In the genomic region with DNA sequence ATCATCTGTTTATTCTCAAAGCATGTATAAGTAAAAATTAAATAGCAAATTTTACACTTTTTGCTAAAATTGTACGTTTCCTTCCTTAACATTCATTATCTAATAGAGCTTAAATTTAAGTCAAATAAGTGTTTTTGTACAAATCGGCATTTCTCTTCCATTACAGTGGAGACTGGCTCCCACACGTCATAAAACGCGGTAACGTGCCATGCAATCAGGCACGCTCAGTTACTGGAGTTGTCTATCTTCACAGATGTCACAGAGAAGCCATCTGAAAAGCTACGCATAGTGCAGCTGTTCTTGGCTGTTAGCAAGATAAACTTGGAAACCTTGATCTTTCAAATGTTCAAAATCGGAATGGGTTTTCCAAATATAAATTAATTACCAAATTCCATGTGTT, we compare ENCODE assay signal across 1 cellular context.
TF ChIP-seq lines count a peak whose summit lies in the region.

No MANE protein-coding gene starts in this region.

TF ChIP-seq in GM23338, 12 proteins besides CTCF, POLR2A, EP300 and RAD21 (continued from another document):
- TF ChIP-seq POLR2AphosphoS5 (IDR thresholded peaks at IDR 0.05; ENCODE audit: low read depth) (no peak), EZH2phosphoT487 (IDR thresholded peaks at IDR 0.05; ENCODE audit: unreplicated experiment) (no peak), CREB1 (CRISPR knock-in tag; IDR thresholded peaks at IDR 0.05; ENCODE audit: low read depth) (no peak), NANOG (IDR thresholded peaks at IDR 0.05; ENCODE audit: borderline replicate concordance) (no peak), EZH2 (IDR thresholded peaks at IDR 0.05; ENCODE audit: low read depth, unreplicated experiment) (no peak), JUNB (IDR thresholded peaks at IDR 0.05; ENCODE audit: unreplicated experiment) (no peak)
- TF ChIP-seq, protein P1, sequence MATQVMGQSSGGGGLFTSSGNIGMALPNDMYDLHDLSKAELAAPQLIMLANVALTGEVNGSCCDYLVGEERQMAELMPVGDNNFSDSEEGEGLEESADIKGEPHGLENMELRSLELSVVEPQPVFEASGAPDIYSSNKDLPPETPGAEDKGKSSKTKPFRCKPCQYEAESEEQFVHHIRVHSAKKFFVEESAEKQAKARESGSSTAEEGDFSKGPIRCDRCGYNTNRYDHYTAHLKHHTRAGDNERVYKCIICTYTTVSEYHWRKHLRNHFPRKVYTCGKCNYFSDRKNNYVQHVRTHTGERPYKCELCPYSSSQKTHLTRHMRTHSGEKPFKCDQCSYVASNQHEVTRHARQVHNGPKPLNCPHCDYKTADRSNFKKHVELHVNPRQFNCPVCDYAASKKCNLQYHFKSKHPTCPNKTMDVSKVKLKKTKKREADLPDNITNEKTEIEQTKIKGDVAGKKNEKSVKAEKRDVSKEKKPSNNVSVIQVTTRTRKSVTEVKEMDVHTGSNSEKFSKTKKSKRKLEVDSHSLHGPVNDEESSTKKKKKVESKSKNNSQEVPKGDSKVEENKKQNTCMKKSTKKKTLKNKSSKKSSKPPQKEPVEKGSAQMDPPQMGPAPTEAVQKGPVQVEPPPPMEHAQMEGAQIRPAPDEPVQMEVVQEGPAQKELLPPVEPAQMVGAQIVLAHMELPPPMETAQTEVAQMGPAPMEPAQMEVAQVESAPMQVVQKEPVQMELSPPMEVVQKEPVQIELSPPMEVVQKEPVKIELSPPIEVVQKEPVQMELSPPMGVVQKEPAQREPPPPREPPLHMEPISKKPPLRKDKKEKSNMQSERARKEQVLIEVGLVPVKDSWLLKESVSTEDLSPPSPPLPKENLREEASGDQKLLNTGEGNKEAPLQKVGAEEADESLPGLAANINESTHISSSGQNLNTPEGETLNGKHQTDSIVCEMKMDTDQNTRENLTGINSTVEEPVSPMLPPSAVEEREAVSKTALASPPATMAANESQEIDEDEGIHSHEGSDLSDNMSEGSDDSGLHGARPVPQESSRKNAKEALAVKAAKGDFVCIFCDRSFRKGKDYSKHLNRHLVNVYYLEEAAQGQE (IDR thresholded peaks at IDR 0.05; ENCODE audit: unreplicated experiment): no peak
- TF ChIP-seq, protein P2, sequence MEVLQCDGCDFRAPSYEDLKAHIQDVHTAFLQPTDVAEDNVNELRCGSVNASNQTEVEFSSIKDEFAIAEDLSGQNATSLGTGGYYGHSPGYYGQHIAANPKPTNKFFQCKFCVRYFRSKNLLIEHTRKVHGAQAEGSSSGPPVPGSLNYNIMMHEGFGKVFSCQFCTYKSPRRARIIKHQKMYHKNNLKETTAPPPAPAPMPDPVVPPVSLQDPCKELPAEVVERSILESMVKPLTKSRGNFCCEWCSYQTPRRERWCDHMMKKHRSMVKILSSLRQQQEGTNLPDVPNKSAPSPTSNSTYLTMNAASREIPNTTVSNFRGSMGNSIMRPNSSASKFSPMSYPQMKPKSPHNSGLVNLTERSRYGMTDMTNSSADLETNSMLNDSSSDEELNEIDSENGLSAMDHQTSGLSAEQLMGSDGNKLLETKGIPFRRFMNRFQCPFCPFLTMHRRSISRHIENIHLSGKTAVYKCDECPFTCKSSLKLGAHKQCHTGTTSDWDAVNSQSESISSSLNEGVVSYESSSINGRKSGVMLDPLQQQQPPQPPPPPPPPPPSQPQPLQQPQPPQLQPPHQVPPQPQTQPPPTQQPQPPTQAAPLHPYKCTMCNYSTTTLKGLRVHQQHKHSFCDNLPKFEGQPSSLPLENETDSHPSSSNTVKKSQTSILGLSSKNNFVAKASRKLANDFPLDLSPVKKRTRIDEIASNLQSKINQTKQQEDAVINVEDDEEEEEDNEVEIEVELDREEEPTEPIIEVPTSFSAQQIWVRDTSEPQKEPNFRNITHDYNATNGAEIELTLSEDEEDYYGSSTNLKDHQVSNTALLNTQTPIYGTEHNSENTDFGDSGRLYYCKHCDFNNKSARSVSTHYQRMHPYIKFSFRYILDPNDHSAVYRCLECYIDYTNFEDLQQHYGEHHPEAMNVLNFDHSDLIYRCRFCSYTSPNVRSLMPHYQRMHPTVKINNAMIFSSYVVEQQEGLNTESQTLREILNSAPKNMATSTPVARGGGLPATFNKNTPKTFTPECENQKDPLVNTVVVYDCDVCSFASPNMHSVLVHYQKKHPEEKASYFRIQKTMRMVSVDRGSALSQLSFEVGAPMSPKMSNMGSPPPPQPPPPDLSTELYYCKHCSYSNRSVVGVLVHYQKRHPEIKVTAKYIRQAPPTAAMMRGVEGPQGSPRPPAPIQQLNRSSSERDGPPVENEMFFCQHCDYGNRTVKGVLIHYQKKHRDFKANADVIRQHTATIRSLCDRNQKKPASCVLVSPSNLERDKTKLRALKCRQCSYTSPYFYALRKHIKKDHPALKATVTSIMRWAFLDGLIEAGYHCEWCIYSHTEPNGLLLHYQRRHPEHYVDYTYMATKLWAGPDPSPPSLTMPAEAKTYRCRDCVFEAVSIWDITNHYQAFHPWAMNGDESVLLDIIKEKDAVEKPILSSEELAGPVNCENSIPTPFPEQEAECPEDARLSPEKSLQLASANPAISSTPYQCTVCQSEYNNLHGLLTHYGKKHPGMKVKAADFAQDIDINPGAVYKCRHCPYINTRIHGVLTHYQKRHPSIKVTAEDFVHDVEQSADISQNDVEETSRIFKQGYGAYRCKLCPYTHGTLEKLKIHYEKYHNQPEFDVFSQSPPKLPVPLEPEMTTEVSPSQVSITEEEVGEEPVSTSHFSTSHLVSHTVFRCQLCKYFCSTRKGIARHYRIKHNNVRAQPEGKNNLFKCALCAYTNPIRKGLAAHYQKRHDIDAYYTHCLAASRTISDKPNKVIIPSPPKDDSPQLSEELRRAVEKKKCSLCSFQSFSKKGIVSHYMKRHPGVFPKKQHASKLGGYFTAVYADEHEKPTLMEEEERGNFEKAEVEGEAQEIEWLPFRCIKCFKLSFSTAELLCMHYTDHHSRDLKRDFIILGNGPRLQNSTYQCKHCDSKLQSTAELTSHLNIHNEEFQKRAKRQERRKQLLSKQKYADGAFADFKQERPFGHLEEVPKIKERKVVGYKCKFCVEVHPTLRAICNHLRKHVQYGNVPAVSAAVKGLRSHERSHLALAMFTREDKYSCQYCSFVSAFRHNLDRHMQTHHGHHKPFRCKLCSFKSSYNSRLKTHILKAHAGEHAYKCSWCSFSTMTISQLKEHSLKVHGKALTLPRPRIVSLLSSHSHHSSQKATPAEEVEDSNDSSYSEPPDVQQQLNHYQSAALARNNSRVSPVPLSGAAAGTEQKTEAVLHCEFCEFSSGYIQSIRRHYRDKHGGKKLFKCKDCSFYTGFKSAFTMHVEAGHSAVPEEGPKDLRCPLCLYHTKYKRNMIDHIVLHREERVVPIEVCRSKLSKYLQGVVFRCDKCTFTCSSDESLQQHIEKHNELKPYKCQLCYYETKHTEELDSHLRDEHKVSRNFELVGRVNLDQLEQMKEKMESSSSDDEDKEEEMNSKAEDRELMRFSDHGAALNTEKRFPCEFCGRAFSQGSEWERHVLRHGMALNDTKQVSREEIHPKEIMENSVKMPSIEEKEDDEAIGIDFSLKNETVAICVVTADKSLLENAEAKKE (CRISPR knock-in tag; IDR thresholded peaks at IDR 0.05): no peak
